8 cellular contexts compared by ENCODE assay signal in the genomic region with DNA sequence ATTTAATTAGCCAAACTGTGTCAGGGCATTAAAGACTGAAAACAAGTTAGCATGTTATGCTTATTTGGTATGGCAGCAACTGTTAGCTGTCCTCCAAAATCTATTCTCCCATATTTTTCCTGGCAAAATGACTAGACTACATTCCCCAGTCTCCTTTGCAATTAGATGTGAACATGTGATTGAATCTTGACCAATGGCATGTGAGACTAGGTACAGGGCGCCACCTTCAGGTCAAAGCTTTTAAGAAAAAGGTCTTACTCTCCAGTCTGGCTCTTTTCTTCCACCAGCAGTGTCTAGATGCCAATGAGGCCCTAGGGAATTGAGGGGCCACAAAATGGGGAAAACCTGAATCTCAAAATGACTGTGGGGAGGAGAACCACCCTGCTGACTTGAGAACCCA.
DNase-seq lines count a peak whose midpoint lies in the region; ATAC-seq and TF ChIP-seq lines count a peak whose summit lies in the region.

No MANE protein-coding gene starts in this region.

- H3K27ac ChIP-seq in OCI-LY3 (ENCODE audit: low read length), result no peak overlapping the region
- H3K27ac ChIP-seq in dorsolateral prefrontal cortex, result no peak overlapping the region

- no peak overlapping the region for H3K4me2 ChIP-seq in OCI-LY3 (ENCODE audit: low read length)

- H3K9me3 ChIP-seq in OCI-LY3 (ENCODE audit: insufficient read depth, low read length), result no peaks in the 10 kb centered on the region

- ATAC-seq in GM18505 (IDR thresholded peaks at IDR 0.05; ENCODE audit: unreplicated experiment), result peak; percentile 83
- peak; percentile 88 for ATAC-seq in HG03095 (IDR thresholded peaks at IDR 0.05; ENCODE audit: unreplicated experiment)
- ATAC-seq in HG03196 (IDR thresholded peaks at IDR 0.05; ENCODE audit: unreplicated experiment), result no peak

- no peak overlapping the region for H3K9ac ChIP-seq in OCI-LY3 (ENCODE audit: low read length)

- no peaks in the 10 kb centered on the region for H3K4me1 ChIP-seq in OCI-LY3 (ENCODE audit: low read length)

- H3K79me2 ChIP-seq in OCI-LY3 (ENCODE audit: low read length), result no peaks in the 10 kb centered on the region

- H3K36me3 ChIP-seq in OCI-LY3 (replicated peaks; ENCODE audit: low read depth, low read length), result no peaks in the 10 kb centered on the region

- peak; percentile 48 for DNase-seq in COLO668 (lab: John Stamatoyannopoulos, UW; ENCODE audit: unreplicated experiment)
- peak; percentile 40 for DNase-seq in fibroblast of mammary gland (ENCODE audit: low read depth)
- DNase-seq in NCI-H2227 (lab: John Stamatoyannopoulos, UW; ENCODE audit: unreplicated experiment), result no peak
- DNase-seq in dorsolateral prefrontal cortex, result no peak

- H4K20me1 ChIP-seq in OCI-LY3 (ENCODE audit: insufficient read depth, low read length), result no peaks in the 10 kb centered on the region

- intact Hi-C loops in dorsolateral prefrontal cortex (cut with DNase I), result loop anchor here in 1 of 2 donors (5.0 kb wide), 1 partner anchor 298 kb away; no protein-coding TSS in a partner anchor

- no peak for TF ChIP-seq POLR2A in GM18505 (IDR thresholded peaks at IDR 0.05; ENCODE audit: borderline replicate concordance, extremely low read depth, insufficient read depth, insufficient read length)

- H2AFZ ChIP-seq in OCI-LY3 (ENCODE audit: low read depth, low read length), result no peak overlapping the region

- TF ChIP-seq CTCF in OCI-LY3 (IDR thresholded peaks at IDR 0.05; ENCODE audit: low read depth, low read length) (peak; percentile 63), fibroblast of mammary gland (conservative IDR thresholded peaks at IDR 0.05; ENCODE audit: control insufficient read depth, insufficient read depth, low read depth, low read length) (peak; percentile 28), dorsolateral prefrontal cortex (IDR thresholded peaks at IDR 0.05 in 54 of 56, conservative IDR thresholded peaks at IDR 0.05 in 2 of 56; ENCODE audit: low read depth in 1 of 56, partially characterized antibody in 56 of 56) (peak in 10 of 56 donors; percentile 6 to 30 (median 14))

- no peak overlapping the region for H3K4me3 ChIP-seq in OCI-LY3 (ENCODE audit: low read length)
- H3K4me3 ChIP-seq in fibroblast of mammary gland (ENCODE audit: control insufficient read depth, low read depth, low read length), result no peak overlapping the region
- no peak overlapping the region for H3K4me3 ChIP-seq in dorsolateral prefrontal cortex

- no peaks in the 10 kb centered on the region for H3K27me3 ChIP-seq in OCI-LY3 (ENCODE audit: low read depth, low read length)
- H3K27me3 ChIP-seq in dorsolateral prefrontal cortex, result peaks cover 0 to 54% (median 4%) of the 10 kb centered on the region in 45 donors

Comparison
In these comparisons a context has a peak if more than half of its experiments do, and no peak if none do; other contexts are left out.
1. DNase-seq: peak in COLO668 (single experiment) and fibroblast of mammary gland (single experiment); none in NCI-H2227 (single experiment) and dorsolateral prefrontal cortex (0 of 10).